21 cellular contexts compared by ENCODE assay signal in genomic region chr1:52967666-52968065, GRCh38. TPM values are rescaled to one million over a fixed set of nuclear protein-coding genes. Genes with fewer than 3 reads are reported as not detected.
DNase-seq lines count a peak whose midpoint lies in the region; ATAC-seq, FAIRE-seq and TF ChIP-seq lines count a peak whose summit lies in the region.
"Had no signal": no experiment of that assay in that cellular context is flagged by ENCODE, and none has a peak within 500 bp of the region (broad histone marks: within the 10 kb centered on the region; RNA-seq: fewer than 3 reads in every experiment).

No MANE protein-coding gene starts in this region.

- H3K4me1 Mint-ChIP-seq in stimulated activated naive CD8-positive, alpha-beta T cell treated with anti-CD3 and anti-CD28 coated beads, Interleukin-15, amount 100 ng/mL, for 72 hours, result no peaks in the 10 kb centered on the region
- H3K4me1 Mint-ChIP-seq: GM23338 had no signal

- no peaks in the 10 kb centered on the region for H3K27me3 ChIP-seq in PC-3 (ENCODE audit: low read length)
- H3K27me3 ChIP-seq in small intestine (ENCODE audit: control insufficient read depth in 2 of 2, insufficient read depth in 2 of 2, low read length in 2 of 2), result no peaks in the 10 kb centered on the region
- no peaks in the 10 kb centered on the region for H3K27me3 ChIP-seq in MM.1S (replicated peaks; ENCODE audit: insufficient read depth, low read length)
- H3K27me3 ChIP-seq: BE2C had no signal

- no peaks in the 10 kb centered on the region for H3K27me3 Mint-ChIP-seq in stimulated activated naive CD8-positive, alpha-beta T cell treated with anti-CD3 and anti-CD28 coated beads, Interleukin-15, amount 100 ng/mL, for 72 hours
- H3K27me3 Mint-ChIP-seq: CD4-positive, alpha-beta T cell had no signal

- H3K4me3 ChIP-seq in PC-3 (ENCODE audit: low read length) (no peak overlapping the region), mucosa of descending colon (no peak overlapping the region), small intestine (ENCODE audit: low read depth in 1 of 2, low read length in 2 of 2) (no peak overlapping the region), MM.1S (ENCODE audit: low read length) (no peak overlapping the region)
- H3K4me3 ChIP-seq: GM23338 had no signal

- FAIRE-seq in small intestine (lab: Jason Lieb, UNC), result no peak
- FAIRE-seq: G401.6, GM12891, GM19239 had no signal

- no peak overlapping the region for H3K4me3 Mint-ChIP-seq in stimulated activated naive CD8-positive, alpha-beta T cell treated with anti-CD3 and anti-CD28 coated beads, Interleukin-15, amount 100 ng/mL, for 72 hours
- H3K4me3 Mint-ChIP-seq: CD4-positive, alpha-beta T cell; GM23338; HFFc6 had no signal

- no peak overlapping the region for H3K27ac ChIP-seq in PC-3 (ENCODE audit: low read length)
- H3K27ac ChIP-seq in small intestine (ENCODE audit: low read depth in 1 of 2, low read length in 1 of 2), result peak overlapping the region in 1 of 2 donors; percentile 59
- H3K27ac ChIP-seq in MM.1S (ENCODE audit: low read length), result no peak overlapping the region

- BruUV-seq in PC-3 (replicated peaks; lab: Mats Ljungman, UMichigan), result no TSS peak

- H3K9me2 ChIP-seq in PC-3 (replicated peaks; ENCODE audit: low read length) (no peaks in the 10 kb centered on the region), MM.1S (replicated peaks; ENCODE audit: insufficient read depth, low read length) (no peaks in the 10 kb centered on the region)

- no peak overlapping the region for H3K27ac Mint-ChIP-seq in stimulated activated naive CD8-positive, alpha-beta T cell treated with anti-CD3 and anti-CD28 coated beads, Interleukin-15, amount 100 ng/mL, for 72 hours
- H3K27ac Mint-ChIP-seq: CD4-positive, alpha-beta T cell; GM23338; HFFc6 had no signal

- H3K4me1 ChIP-seq in PC-3 (ENCODE audit: insufficient read depth, low read length), result no peaks in the 10 kb centered on the region
- no peaks in the 10 kb centered on the region for H3K4me1 ChIP-seq in mucosa of descending colon (ENCODE audit: low read depth)
- H3K4me1 ChIP-seq in small intestine (ENCODE audit: control insufficient read depth in 2 of 2, insufficient read depth in 1 of 2, low read depth in 1 of 2, low read length in 1 of 2), result no peaks in the 10 kb centered on the region
- H3K4me1 ChIP-seq in MM.1S (ENCODE audit: low read length), result no peaks in the 10 kb centered on the region
- H3K4me1 ChIP-seq: BE2C had no signal

- H3F3A ChIP-seq in PC-3 (ENCODE audit: low read length, unreplicated experiment) (no peaks in the 10 kb centered on the region), MM.1S (ENCODE audit: insufficient read depth, low read length) (no peaks in the 10 kb centered on the region)

- H3K9ac ChIP-seq in PC-3 (ENCODE audit: low read length) (no peak overlapping the region), MM.1S (ENCODE audit: low read length) (no peak overlapping the region)

- intact Hi-C loops in PC-3 (cut with micrococcal nuclease), result no loop called here
- intact Hi-C loops in mucosa of descending colon (cut with DNase I, micrococcal nuclease), result no loop called here

- CTCF ChIA-PET in PC-3 (lab: Charles Lee), result no interaction called here

- TF ChIP-seq CTCF in PC-3 (conservative IDR thresholded peaks at IDR 0.05; ENCODE audit: low read depth, low read length) (no peak), mucosa of descending colon (IDR thresholded peaks at IDR 0.05) (no peak), MM.1S (IDR thresholded peaks at IDR 0.05; ENCODE audit: low read length) (no peak)

- H3K9me3 ChIP-seq in PC-3 (ENCODE audit: low read length), result no peaks in the 10 kb centered on the region
- H3K9me3 ChIP-seq in mucosa of descending colon, result no peaks in the 10 kb centered on the region
- H3K9me3 ChIP-seq in small intestine (ENCODE audit: control insufficient read depth, low read depth), result no peaks in the 10 kb centered on the region
- H3K9me3 ChIP-seq in MM.1S (replicated peaks; ENCODE audit: insufficient read depth, low read length), result no peaks in the 10 kb centered on the region
- H3K9me3 ChIP-seq: BE2C had no signal

- H3K9me3 Mint-ChIP-seq in stimulated activated naive CD8-positive, alpha-beta T cell treated with anti-CD3 and anti-CD28 coated beads, Interleukin-15, amount 100 ng/mL, for 72 hours, result no peaks in the 10 kb centered on the region
- H3K9me3 Mint-ChIP-seq: CD4-positive, alpha-beta T cell; GM23338; HFFc6 had no signal

- WGBS in small intestine, 3 donors, result 22 to 71% (median 61%) methylated on average over 3 of the region's 3 CpGs

- no peaks in the 10 kb centered on the region for H3K36me3 ChIP-seq in PC-3 (ENCODE audit: low read depth, low read length)
- H3K36me3 ChIP-seq in mucosa of descending colon (ENCODE audit: low read depth), result no peaks in the 10 kb centered on the region
- H3K36me3 ChIP-seq in small intestine (ENCODE audit: control insufficient read depth in 2 of 2, insufficient read depth in 2 of 2, low read length in 2 of 2), result peaks cover 0 to 3% of the 10 kb centered on the region in 2 donors
- no peaks in the 10 kb centered on the region for H3K36me3 ChIP-seq in MM.1S (replicated peaks; ENCODE audit: insufficient read depth, low read length)
- H3K36me3 ChIP-seq: BE2C had no signal

- H3K79me2 ChIP-seq in PC-3 (ENCODE audit: low read length) (no peaks in the 10 kb centered on the region), MM.1S (ENCODE audit: low read length) (no peaks in the 10 kb centered on the region)

- H4K20me1 ChIP-seq in PC-3 (ENCODE audit: low read length) (no peaks in the 10 kb centered on the region), MM.1S (ENCODE audit: insufficient read depth, low read length) (no peaks in the 10 kb centered on the region)

- no peak overlapping the region for H3K4me2 ChIP-seq in PC-3 (ENCODE audit: low read length)
- H3K4me2 ChIP-seq in MM.1S (ENCODE audit: low read depth, low read length), result no peak overlapping the region
- H3K4me2 ChIP-seq: GM23338 had no signal

- POLR2A ChIA-PET in PC-3 (lab: Charles Lee; ENCODE audit: unreplicated experiment), result no interaction called here

- ATAC-seq in PC-3, result no peak
- peak; percentile 32 for ATAC-seq in mucosa of descending colon
- no peak for ATAC-seq in stimulated activated naive CD8-positive, alpha-beta T cell treated with anti-CD3 and anti-CD28 coated beads, Interleukin-15, amount 100 ng/mL, for 72 hours
- ATAC-seq in HG02973 (IDR thresholded peaks at IDR 0.05; ENCODE audit: unreplicated experiment), result no peak
- ATAC-seq: GM23338, HCT116 had no signal

- DNase-seq in EL (peak; percentile 2), PC-3 (peak; percentile 20), mucosa of descending colon (no peak), small intestine (peak; percentile 54), MM.1S (no peak)
- no peak for DNase-seq in stimulated activated naive CD8-positive, alpha-beta T cell treated with anti-CD3 and anti-CD28 coated beads, Interleukin-15, amount 100 ng/mL, for 72 hours
- DNase-seq: BE2C; C1 segment of cervical spinal cord; CD4-positive, alpha-beta T cell; DMS153; DMS79; H7; HFFc6; KG1 had no signal

- no peak overlapping the region for H2AFZ ChIP-seq in PC-3 (ENCODE audit: low read length)
- H2AFZ ChIP-seq in MM.1S (ENCODE audit: low read length), result no peak overlapping the region
- H2AFZ ChIP-seq: GM23338 had no signal

RNA-seq across cellular contexts. Expression of gene SCP2, which starts 40.6 kb away (rescaled TPM):
- total RNA-seq in PC-3 (2014; rRNA removed) (97.5 and 106 TPM in 2 replicates), mucosa of descending colon (100 to 1,000 TPM; 228 to 272 (median 267) TPM)
- 100 to 1,000 TPM; 239 to 852 (median 488) TPM for polyA plus RNA-seq in small intestine

RNA-seq across cellular contexts. Expression of gene ECHDC2, which starts 46.1 kb away (rescaled TPM):
- 112 and 124 TPM in 2 replicates for total RNA-seq in PC-3 (2014; rRNA removed)
- 100 to 1,000 TPM; 150 to 196 (median 162) TPM for total RNA-seq in mucosa of descending colon
- 100 to 1,000 TPM in 2 of 3 donors, 10 to 100 TPM in 1; 67.4 to 255 (median 219) TPM for polyA plus RNA-seq in small intestine
- total RNA-seq: A172 had no signal

Comparison
In these comparisons a context has a peak if more than half of its experiments do, and no peak if none do; other contexts are left out.
1. DNase-seq: peak in EL (single experiment), PC-3 (single experiment) and small intestine (single experiment); none in mucosa of descending colon (0 of 3), stimulated activated naive CD8-positive, alpha-beta T cell treated with anti-CD3 and anti-CD28 coated beads, Interleukin-15, amount 100 ng/mL, for 72 hours (0 of 2) and MM.1S (single experiment).